ENCODE assay signal across 8 cellular contexts in genomic region chr1:89804646-89805237, GRCh38. TPM values are rescaled to one million over a fixed set of nuclear protein-coding genes. Genes with fewer than 3 reads are reported as not detected.
A peak's percentile ranks its signal among the peaks of the same experiment; 100 is the strongest.
DNase-seq lines count a peak whose midpoint lies in the region; ATAC-seq, FAIRE-seq and TF ChIP-seq lines count a peak whose summit lies in the region.

No MANE protein-coding gene starts in this region.

- ATAC-seq in GM18517 (IDR thresholded peaks at IDR 0.05; ENCODE audit: unreplicated experiment) = peak; percentile 82
- peak; percentile 88 for ATAC-seq in HG03095 (IDR thresholded peaks at IDR 0.05; ENCODE audit: unreplicated experiment)
- ATAC-seq in WTC11 = peak; percentile 62

- H3K27ac ChIP-seq in kidney (ENCODE audit: low read depth in 2 of 2, low read length in 2 of 2) = no peak overlapping the region

- H3K27me3 ChIP-seq in bronchial epithelial cell (ENCODE audit: control insufficient read depth, insufficient read depth, low read length) = no peaks in the 10 kb centered on the region

- CTCF ChIA-PET in WTC11 (lab: Charles Lee) = interaction anchor here (0.6 to 1.5 kb wide), 21 partner anchors 8 to 321 kb away, joined by 3 to 9 read pairs (median 4); partner anchors contain the start of gene LRRC8D

- H3K4me3 ChIP-seq in bronchial epithelial cell (ENCODE audit: low read depth, low read length) (no peak overlapping the region), kidney (ENCODE audit: low read length in 2 of 2) (no peak overlapping the region)

- no peaks in the 10 kb centered on the region for H3K9me3 ChIP-seq in kidney (ENCODE audit: control insufficient read depth in 1 of 2, low read length in 2 of 2)

- H3K4me3 Mint-ChIP-seq in WTC11 = no peak overlapping the region

- POLR2A ChIA-PET in WTC11 (lab: Charles Lee) = interaction anchor here (1.3 kb wide), 1 partner anchor 16 kb away, joined by 3 read pairs; the partner anchor contains the start of gene LRRC8D

- intact Hi-C loops in kidney (cut with DNase I) = loop anchor here (5.0 kb wide), 1 partner anchor 183 kb away; no protein-coding TSS in a partner anchor

- FAIRE-seq in bronchial epithelial cell (lab: Jason Lieb, UNC) (no peak), kidney (lab: Jason Lieb, UNC) (peak; percentile 70)

- DNase-seq in ACHN (peak; percentile 75), NCI-H345 (lab: John Stamatoyannopoulos, UW) (peak; percentile 87), WTC11 (ENCODE audit: low spot score) (peak; percentile 89), bronchial epithelial cell (ENCODE audit: low read depth) (peak; percentile 81), kidney (peak; percentile 66)
- DNase-seq in stimulated activated CD4-positive, alpha-beta T cell treated with anti-CD3 and anti-CD28 coated beads, Interleukin-2, amount 100 ng/mL, for 24 hours = peak; percentile 89 to 91

- H3K4me1 ChIP-seq in kidney (ENCODE audit: control insufficient read depth in 1 of 2, insufficient read depth in 1 of 2, low read depth in 1 of 2, low read length in 2 of 2) = no peaks in the 10 kb centered on the region

- no peaks in the 10 kb centered on the region for H3K36me3 Mint-ChIP-seq in WTC11

- H3K36me3 ChIP-seq in bronchial epithelial cell (ENCODE audit: control insufficient read depth, insufficient read depth, low read length) = no peaks in the 10 kb centered on the region
- H3K36me3 ChIP-seq in kidney (ENCODE audit: control insufficient read depth in 1 of 2, insufficient read depth in 2 of 2, low read length in 2 of 2) = no peaks in the 10 kb centered on the region

- H3K4me1 Mint-ChIP-seq in WTC11 = peaks cover 21% of the 10 kb centered on the region

- H3K9me3 Mint-ChIP-seq in WTC11 = no peaks in the 10 kb centered on the region

- in situ Hi-C loops in ACHN (cut with HindIII; ENCODE audit: low pct_ligation_motif_present, low pct_unique_long_range_greater_than_20kb, low sequenced_read_pairs) = no loop called here

- peaks cover 6% of the 10 kb centered on the region for H3K27me3 Mint-ChIP-seq in WTC11 (ENCODE audit: low read depth)

- H3K9ac ChIP-seq in kidney (ENCODE audit: low read length in 2 of 2) = no peak overlapping the region

- H3K27ac Mint-ChIP-seq in WTC11 = no peak overlapping the region

- TF ChIP-seq CTCF in WTC11 (IDR thresholded peaks at IDR 0.05) (peak; percentile 93), bronchial epithelial cell (IDR thresholded peaks at IDR 0.05; ENCODE audit: insufficient read depth, low read length, severe bottlenecking) (peak; percentile 82), kidney (IDR thresholded peaks at IDR 0.05; ENCODE audit: borderline replicate concordance, extremely low read depth, insufficient read depth) (peak; percentile 97)

TF ChIP-seq in WTC11, 78 proteins besides CTCF, POLR2A, EP300 and RAD21:
- TF ChIP-seq ATF1 (CRISPR knock-in tag; IDR thresholded peaks at IDR 0.05) = no peak
- TF ChIP-seq SP1 (CRISPR knock-in tag; conservative IDR thresholded peaks at IDR 0.05) = 0 out of 2 replicates have a peak, but pooled peaks have one; percentile 30

RNA-seq across cellular contexts. Expression of gene LRRC8D, which starts 16.1 kb away (rescaled TPM):
- total RNA-seq in WTC11 (2021) (42.6 to 45.4 TPM (median 42.8 TPM) in 3 replicates), bronchial epithelial cell (35.8 and 36.6 TPM in 2 replicates), kidney (36.6 TPM)
- polyA plus RNA-seq in kidney (ENCODE audit: insufficient read depth, low read depth, low replicate concordance) = 16.3 TPM
